1 cellular context compared by ENCODE assay signal in genomic region chr12:12726543-12727093, GRCh38.
TF ChIP-seq lines count a peak whose summit lies in the region.

No MANE protein-coding gene starts in this region.

TF ChIP-seq in HEK293, 187 proteins besides CTCF, POLR2A, EP300 and RAD21 (continued from another document):
- TF ChIP-seq, protein P1, sequence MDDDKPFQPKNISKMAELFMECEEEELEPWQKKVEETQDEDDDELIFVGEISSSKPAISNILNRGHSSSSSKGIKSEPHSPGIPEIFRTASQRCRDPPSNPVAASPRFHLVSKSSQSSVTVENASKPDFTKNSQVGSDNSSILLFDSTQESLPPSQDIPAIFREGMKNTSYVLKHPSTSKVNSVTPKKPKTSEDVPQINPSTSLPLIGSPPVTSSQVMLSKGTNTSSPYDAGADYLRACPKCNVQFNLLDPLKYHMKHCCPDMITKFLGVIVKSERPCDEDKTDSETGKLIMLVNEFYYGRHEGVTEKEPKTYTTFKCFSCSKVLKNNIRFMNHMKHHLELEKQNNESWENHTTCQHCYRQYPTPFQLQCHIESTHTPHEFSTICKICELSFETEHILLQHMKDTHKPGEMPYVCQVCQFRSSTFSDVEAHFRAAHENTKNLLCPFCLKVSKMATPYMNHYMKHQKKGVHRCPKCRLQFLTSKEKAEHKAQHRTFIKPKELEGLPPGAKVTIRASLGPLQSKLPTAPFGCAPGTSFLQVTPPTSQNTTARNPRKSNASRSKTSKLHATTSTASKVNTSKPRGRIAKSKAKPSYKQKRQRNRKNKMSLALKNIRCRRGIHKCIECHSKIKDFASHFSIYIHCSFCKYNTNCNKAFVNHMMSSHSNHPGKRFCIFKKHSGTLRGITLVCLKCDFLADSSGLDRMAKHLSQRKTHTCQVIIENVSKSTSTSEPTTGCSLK (tag by site-specific recombination; IDR thresholded peaks at IDR 0.05): no peak
- no peak for TF ChIP-seq ZSCAN16 (tag by site-specific recombination; IDR thresholded peaks at IDR 0.05)
- TF ChIP-seq ZSCAN30 (tag by site-specific recombination; IDR thresholded peaks at IDR 0.05): peak; percentile 45; the same call in 1 of the 2 replicates
- TF ChIP-seq OVOL3 (tag by site-specific recombination; IDR thresholded peaks at IDR 0.05): 0 out of 2 replicates have a peak, but pooled peaks have one; percentile 14
- TF ChIP-seq ZNF548 (tag by site-specific recombination; IDR thresholded peaks at IDR 0.05): no peak
- TF ChIP-seq ZNF19 (tag by site-specific recombination; IDR thresholded peaks at IDR 0.05; ENCODE audit: low read depth): no peak
- TF ChIP-seq IKZF3 (tag by site-specific recombination; IDR thresholded peaks at IDR 0.05): peak; percentile 80
- TF ChIP-seq ZNF629 (tag by site-specific recombination; IDR thresholded peaks at IDR 0.05): peak; percentile 27; the same call in 1 of the 2 replicates
- peak; percentile 25; the same call in 1 of the 2 replicates for TF ChIP-seq ZNF366 (tag by site-specific recombination; conservative IDR thresholded peaks at IDR 0.05)
- TF ChIP-seq, protein P2, sequence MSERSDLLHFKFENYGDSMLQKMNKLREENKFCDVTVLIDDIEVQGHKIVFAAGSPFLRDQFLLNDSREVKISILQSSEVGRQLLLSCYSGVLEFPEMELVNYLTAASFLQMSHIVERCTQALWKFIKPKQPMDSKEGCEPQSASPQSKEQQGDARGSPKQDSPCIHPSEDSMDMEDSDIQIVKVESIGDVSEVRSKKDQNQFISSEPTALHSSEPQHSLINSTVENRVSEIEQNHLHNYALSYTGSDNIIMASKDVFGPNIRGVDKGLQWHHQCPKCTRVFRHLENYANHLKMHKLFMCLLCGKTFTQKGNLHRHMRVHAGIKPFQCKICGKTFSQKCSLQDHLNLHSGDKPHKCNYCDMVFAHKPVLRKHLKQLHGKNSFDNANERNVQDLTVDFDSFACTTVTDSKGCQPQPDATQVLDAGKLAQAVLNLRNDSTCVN (tag by site-specific recombination; optimal IDR thresholded peaks at IDR 0.05): no peak
- TF ChIP-seq SETDB1 (IDR thresholded peaks at IDR 0.05; ENCODE audit: insufficient read length, low read length): no peak
- TF ChIP-seq, protein P3, sequence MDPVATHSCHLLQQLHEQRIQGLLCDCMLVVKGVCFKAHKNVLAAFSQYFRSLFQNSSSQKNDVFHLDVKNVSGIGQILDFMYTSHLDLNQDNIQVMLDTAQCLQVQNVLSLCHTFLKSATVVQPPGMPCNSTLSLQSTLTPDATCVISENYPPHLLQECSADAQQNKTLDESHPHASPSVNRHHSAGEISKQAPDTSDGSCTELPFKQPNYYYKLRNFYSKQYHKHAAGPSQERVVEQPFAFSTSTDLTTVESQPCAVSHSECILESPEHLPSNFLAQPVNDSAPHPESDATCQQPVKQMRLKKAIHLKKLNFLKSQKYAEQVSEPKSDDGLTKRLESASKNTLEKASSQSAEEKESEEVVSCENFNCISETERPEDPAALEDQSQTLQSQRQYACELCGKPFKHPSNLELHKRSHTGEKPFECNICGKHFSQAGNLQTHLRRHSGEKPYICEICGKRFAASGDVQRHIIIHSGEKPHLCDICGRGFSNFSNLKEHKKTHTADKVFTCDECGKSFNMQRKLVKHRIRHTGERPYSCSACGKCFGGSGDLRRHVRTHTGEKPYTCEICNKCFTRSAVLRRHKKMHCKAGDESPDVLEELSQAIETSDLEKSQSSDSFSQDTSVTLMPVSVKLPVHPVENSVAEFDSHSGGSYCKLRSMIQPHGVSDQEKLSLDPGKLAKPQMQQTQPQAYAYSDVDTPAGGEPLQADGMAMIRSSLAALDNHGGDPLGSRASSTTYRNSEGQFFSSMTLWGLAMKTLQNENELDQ (tag by site-specific recombination; IDR thresholded peaks at IDR 0.05; ENCODE audit: low read depth): no peak
- TF ChIP-seq, protein P4, sequence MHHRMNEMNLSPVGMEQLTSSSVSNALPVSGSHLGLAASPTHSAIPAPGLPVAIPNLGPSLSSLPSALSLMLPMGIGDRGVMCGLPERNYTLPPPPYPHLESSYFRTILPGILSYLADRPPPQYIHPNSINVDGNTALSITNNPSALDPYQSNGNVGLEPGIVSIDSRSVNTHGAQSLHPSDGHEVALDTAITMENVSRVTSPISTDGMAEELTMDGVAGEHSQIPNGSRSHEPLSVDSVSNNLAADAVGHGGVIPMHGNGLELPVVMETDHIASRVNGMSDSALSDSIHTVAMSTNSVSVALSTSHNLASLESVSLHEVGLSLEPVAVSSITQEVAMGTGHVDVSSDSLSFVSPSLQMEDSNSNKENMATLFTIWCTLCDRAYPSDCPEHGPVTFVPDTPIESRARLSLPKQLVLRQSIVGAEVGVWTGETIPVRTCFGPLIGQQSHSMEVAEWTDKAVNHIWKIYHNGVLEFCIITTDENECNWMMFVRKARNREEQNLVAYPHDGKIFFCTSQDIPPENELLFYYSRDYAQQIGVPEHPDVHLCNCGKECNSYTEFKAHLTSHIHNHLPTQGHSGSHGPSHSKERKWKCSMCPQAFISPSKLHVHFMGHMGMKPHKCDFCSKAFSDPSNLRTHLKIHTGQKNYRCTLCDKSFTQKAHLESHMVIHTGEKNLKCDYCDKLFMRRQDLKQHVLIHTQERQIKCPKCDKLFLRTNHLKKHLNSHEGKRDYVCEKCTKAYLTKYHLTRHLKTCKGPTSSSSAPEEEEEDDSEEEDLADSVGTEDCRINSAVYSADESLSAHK (tag by site-specific recombination; IDR thresholded peaks at IDR 0.05): peak; percentile 85
- no peak for TF ChIP-seq KLF1 (tag by site-specific recombination; IDR thresholded peaks at IDR 0.05)
- TF ChIP-seq MZF1 (tag by site-specific recombination; IDR thresholded peaks at IDR 0.05; ENCODE audit: borderline replicate concordance): no peak
- TF ChIP-seq, protein P5, sequence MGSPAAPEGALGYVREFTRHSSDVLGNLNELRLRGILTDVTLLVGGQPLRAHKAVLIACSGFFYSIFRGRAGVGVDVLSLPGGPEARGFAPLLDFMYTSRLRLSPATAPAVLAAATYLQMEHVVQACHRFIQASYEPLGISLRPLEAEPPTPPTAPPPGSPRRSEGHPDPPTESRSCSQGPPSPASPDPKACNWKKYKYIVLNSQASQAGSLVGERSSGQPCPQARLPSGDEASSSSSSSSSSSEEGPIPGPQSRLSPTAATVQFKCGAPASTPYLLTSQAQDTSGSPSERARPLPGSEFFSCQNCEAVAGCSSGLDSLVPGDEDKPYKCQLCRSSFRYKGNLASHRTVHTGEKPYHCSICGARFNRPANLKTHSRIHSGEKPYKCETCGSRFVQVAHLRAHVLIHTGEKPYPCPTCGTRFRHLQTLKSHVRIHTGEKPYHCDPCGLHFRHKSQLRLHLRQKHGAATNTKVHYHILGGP (tag by site-specific recombination; IDR thresholded peaks at IDR 0.05): no peak
- TF ChIP-seq, protein P6, sequence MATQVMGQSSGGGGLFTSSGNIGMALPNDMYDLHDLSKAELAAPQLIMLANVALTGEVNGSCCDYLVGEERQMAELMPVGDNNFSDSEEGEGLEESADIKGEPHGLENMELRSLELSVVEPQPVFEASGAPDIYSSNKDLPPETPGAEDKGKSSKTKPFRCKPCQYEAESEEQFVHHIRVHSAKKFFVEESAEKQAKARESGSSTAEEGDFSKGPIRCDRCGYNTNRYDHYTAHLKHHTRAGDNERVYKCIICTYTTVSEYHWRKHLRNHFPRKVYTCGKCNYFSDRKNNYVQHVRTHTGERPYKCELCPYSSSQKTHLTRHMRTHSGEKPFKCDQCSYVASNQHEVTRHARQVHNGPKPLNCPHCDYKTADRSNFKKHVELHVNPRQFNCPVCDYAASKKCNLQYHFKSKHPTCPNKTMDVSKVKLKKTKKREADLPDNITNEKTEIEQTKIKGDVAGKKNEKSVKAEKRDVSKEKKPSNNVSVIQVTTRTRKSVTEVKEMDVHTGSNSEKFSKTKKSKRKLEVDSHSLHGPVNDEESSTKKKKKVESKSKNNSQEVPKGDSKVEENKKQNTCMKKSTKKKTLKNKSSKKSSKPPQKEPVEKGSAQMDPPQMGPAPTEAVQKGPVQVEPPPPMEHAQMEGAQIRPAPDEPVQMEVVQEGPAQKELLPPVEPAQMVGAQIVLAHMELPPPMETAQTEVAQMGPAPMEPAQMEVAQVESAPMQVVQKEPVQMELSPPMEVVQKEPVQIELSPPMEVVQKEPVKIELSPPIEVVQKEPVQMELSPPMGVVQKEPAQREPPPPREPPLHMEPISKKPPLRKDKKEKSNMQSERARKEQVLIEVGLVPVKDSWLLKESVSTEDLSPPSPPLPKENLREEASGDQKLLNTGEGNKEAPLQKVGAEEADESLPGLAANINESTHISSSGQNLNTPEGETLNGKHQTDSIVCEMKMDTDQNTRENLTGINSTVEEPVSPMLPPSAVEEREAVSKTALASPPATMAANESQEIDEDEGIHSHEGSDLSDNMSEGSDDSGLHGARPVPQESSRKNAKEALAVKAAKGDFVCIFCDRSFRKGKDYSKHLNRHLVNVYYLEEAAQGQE (tag by site-specific recombination; IDR thresholded peaks at IDR 0.05): peak; percentile 19; the same call in 1 of the 2 replicates
- TF ChIP-seq ZNF292 (tag by site-specific recombination; IDR thresholded peaks at IDR 0.05; ENCODE audit: borderline replicate concordance, low read depth): no peak
- no peak for TF ChIP-seq ZBTB20 (tag by site-specific recombination; IDR thresholded peaks at IDR 0.05)
- TF ChIP-seq, protein P7, sequence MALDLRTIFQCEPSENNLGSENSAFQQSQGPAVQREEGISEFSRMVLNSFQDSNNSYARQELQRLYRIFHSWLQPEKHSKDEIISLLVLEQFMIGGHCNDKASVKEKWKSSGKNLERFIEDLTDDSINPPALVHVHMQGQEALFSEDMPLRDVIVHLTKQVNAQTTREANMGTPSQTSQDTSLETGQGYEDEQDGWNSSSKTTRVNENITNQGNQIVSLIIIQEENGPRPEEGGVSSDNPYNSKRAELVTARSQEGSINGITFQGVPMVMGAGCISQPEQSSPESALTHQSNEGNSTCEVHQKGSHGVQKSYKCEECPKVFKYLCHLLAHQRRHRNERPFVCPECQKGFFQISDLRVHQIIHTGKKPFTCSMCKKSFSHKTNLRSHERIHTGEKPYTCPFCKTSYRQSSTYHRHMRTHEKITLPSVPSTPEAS (tag by site-specific recombination; IDR thresholded peaks at IDR 0.05): no peak
- TF ChIP-seq ZNF707 (tag by site-specific recombination; IDR thresholded peaks at IDR 0.05): no peak
- TF ChIP-seq ZNF747 (tag by site-specific recombination; IDR thresholded peaks at IDR 0.05): no peak
- peak; percentile 8; the same call in 1 of the 2 replicates for TF ChIP-seq ZNF335 (tag by site-specific recombination; conservative IDR thresholded peaks at IDR 0.05)
- TF ChIP-seq ZFP37 (tag by site-specific recombination; IDR thresholded peaks at IDR 0.05): peak; percentile 41; the same call in 1 of the 2 replicates
- peak; percentile 33; the same call in 1 of the 2 replicates for TF ChIP-seq ZNF2 (tag by site-specific recombination; IDR thresholded peaks at IDR 0.05)
- TF ChIP-seq HOXA7 (CRISPR knock-in tag; IDR thresholded peaks at IDR 0.05; ENCODE audit: borderline replicate concordance): no peak
- TF ChIP-seq ZBTB17 (tag by site-specific recombination; IDR thresholded peaks at IDR 0.05): peak; percentile 14; the same call in 1 of the 2 replicates
- TF ChIP-seq KLF17 (tag by site-specific recombination; IDR thresholded peaks at IDR 0.05): 0 out of 2 replicates have a peak, but pooled peaks have one; percentile 12
- TF ChIP-seq ZBTB48 (tag by site-specific recombination; IDR thresholded peaks at IDR 0.05): peak; percentile 77; the same call in 1 of the 2 replicates
- no peak for TF ChIP-seq SP3 (tag by site-specific recombination; IDR thresholded peaks at IDR 0.05)
- no peak for TF ChIP-seq PRDM1 (tag by site-specific recombination; IDR thresholded peaks at IDR 0.05)
- TF ChIP-seq ZNF843 (tag by site-specific recombination; IDR thresholded peaks at IDR 0.05): no peak
- TF ChIP-seq KLF9 (tag by site-specific recombination; IDR thresholded peaks at IDR 0.05; ENCODE audit: low read depth): no peak
- no peak for TF ChIP-seq ZNF580 (tag by site-specific recombination; IDR thresholded peaks at IDR 0.05)
- no peak for TF ChIP-seq ZNF274 (IDR thresholded peaks at IDR 0.05; ENCODE audit: low read length)
- no peak for TF ChIP-seq ZNF274 (tag by site-specific recombination; IDR thresholded peaks at IDR 0.05; ENCODE audit: borderline replicate concordance)
- peak; percentile 83 for TF ChIP-seq SP7 (tag by site-specific recombination; IDR thresholded peaks at IDR 0.05)
- TF ChIP-seq ZNF571 (tag by site-specific recombination; IDR thresholded peaks at IDR 0.05): no peak
- TF ChIP-seq TRIM28 (IDR thresholded peaks at IDR 0.05; ENCODE audit: borderline replicate concordance, low read length): peak; percentile 59; the same call in 1 of the 2 replicates
